In the genomic region with DNA sequence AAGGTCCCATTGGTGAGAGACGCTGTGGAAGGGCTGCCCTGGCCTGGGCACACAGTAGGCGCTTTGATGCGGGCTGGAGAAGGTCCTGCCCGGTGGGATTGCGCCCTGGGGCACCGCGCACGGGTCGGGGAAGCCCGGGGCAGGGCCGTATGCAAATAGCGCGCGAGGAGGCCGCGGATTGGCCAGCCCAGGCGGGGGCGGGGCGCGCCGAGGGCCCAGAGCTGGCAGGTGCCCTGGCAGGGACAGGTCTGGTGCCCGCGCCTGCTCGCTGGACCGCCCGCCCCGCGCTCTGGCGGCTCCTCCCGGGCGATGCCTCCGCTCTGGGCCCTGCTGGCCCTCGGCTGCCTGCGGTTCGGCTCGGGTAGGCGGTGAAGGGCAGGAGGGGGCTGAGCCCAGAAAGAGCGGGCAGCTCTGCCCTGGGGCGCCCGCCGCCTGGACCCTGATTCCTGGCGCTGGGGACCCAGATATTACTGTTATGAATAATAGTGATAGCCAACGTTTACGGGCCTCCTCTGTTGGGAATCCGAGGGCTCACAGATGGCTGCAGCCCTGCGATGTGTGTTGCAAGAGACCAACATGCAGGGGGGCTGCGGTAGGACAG, we compare ENCODE assay signal across 2 cellular contexts.
TF ChIP-seq lines count a peak whose summit lies in the region.

A gene (plus strand): TSS at position 245 of the 601 bp plus-strand sequence. CDS start 65 bp downstream, at position 310.

TF ChIP-seq in Ishikawa, 13 proteins besides CTCF, POLR2A, EP300 and RAD21 (continued from another document):
- TF ChIP-seq EGR1 (IDR thresholded peaks at IDR 0.05) (0 out of 2 replicates have a peak, but pooled peaks have one; percentile 22), ZBTB7A (IDR thresholded peaks at IDR 0.05; ENCODE audit: low read depth) (peak; percentile 78; the same call in 1 of the 2 replicates)
TF ChIP-seq in Ishikawa: peak in this region for 3.

TF ChIP-seq in H1, 55 proteins besides CTCF, POLR2A, EP300 and RAD21 (continued from another document):
- peak; percentile 57; the same call in 1 of the 2 replicates for TF ChIP-seq TAF1 (IDR thresholded peaks at IDR 0.05; ENCODE audit: low read depth, low read length)
- TF ChIP-seq EGR1 (IDR thresholded peaks at IDR 0.05; ENCODE audit: borderline replicate concordance, low read depth, low read length): peak; percentile 22; the same call in 1 of the 2 replicates
- TF ChIP-seq KDM1A (IDR thresholded peaks at IDR 0.05; ENCODE audit: borderline replicate concordance, low read length): no peak
